Comparison of ENCODE assay signal across 30 cellular contexts in genomic region chr5:1429501-1429900, GRCh38. TPM values are rescaled to one million over a fixed set of nuclear protein-coding genes. Genes with fewer than 3 reads are reported as not detected.
DNase-seq lines count a peak whose midpoint lies in the region; ATAC-seq, FAIRE-seq and TF ChIP-seq lines count a peak whose summit lies in the region.
"Had no signal": no experiment of that assay in that cellular context is flagged by ENCODE, and none has a peak within 500 bp of the region (broad histone marks: within the 10 kb centered on the region; RNA-seq: fewer than 3 reads in every experiment).

No MANE protein-coding gene starts in this region.

- H3K4me3 ChIP-seq in right cardiac atrium (ENCODE audit: low read length) (no peak overlapping the region), Panc1 (ENCODE audit: low read depth in 2 of 2, low read length in 2 of 2) (no peak overlapping the region), endothelial cell of umbilical vein (replicated peaks in 1 of 3; ENCODE audit: insufficient read depth in 1 of 3, low read depth in 1 of 3, low read length in 3 of 3) (no peak overlapping the region), suprapubic skin (no peak overlapping the region)

- no peaks in the 10 kb centered on the region for H4K20me1 ChIP-seq in endothelial cell of umbilical vein (replicated peaks; ENCODE audit: control insufficient read depth, extremely low read depth, insufficient read depth, low read length)

- H3K9me3 ChIP-seq in right cardiac atrium (ENCODE audit: control insufficient read depth, low read length) (peaks cover 20% of the 10 kb centered on the region), Panc1 (ENCODE audit: control insufficient read depth, insufficient read depth, low read depth, low read length) (peaks cover 12% of the 10 kb centered on the region; the same call in 1 of the 2 replicates), endothelial cell of umbilical vein (replicated peaks; ENCODE audit: control insufficient read depth, insufficient read depth, low read length) (peaks cover 2% of the 10 kb centered on the region), suprapubic skin (peaks cover 4% of the 10 kb centered on the region)

- H3K36me3 ChIP-seq in Panc1 (ENCODE audit: control insufficient read depth, insufficient read depth, low read length) (no peaks in the 10 kb centered on the region), endothelial cell of umbilical vein (ENCODE audit: control insufficient read depth in 2 of 2, extremely low read depth in 1 of 2, insufficient read depth in 2 of 2, low read length in 2 of 2) (no peaks in the 10 kb centered on the region), suprapubic skin (no peaks in the 10 kb centered on the region)
- H3K36me3 ChIP-seq: neutrophil had no signal

- H3K4me2 ChIP-seq in endothelial cell of umbilical vein (ENCODE audit: insufficient read depth, low read length), result no peak overlapping the region

- no peaks in the 10 kb centered on the region for H3K79me2 ChIP-seq in endothelial cell of umbilical vein (ENCODE audit: control insufficient read depth, insufficient read depth, low read length)

- DNase-seq in left ventricle myocardium superior (peak; percentile 8), right cardiac atrium (no peak), Panc1 (ENCODE audit: low read depth, low spot score) (no peak), endothelial cell of umbilical vein (ENCODE audit: low read depth, low spot score) (peak; percentile 21), suprapubic skin (ENCODE audit: low spot score in 2 of 2) (peak; percentile 19 to 40), DMS79 (lab: John Stamatoyannopoulos, UW) (no peak), DMS153 (lab: John Stamatoyannopoulos, UW) (no peak), urothelium cell line (ENCODE audit: low spot score) (no peak)
- DNase-seq: activated CD4-positive, alpha-beta memory T cell treated with anti-CD3 and anti-CD28 coated beads for 36 hours; activated naive CD4-positive, alpha-beta T cell treated with anti-CD3 and anti-CD28 coated beads, Interleukin-2, amount 50 U/mL, for 16 hours; cerebellar nuclear complex; DMS53; HCEC 1CT; hypothalamus; IMR-90; NCI-H1436 treated with DMSO at 0.1 percent for 48 hours; NCI-H2081 treated with DMSO at 0.1 percent for 48 hours; NCI-H446; stimulated activated CD4-positive, alpha-beta T cell treated with anti-CD3 and anti-CD28 coated beads, Interleukin-15, amount 100 ng/mL, for 24 hours; trophoblast cell had no signal

- H3K9ac ChIP-seq in endothelial cell of umbilical vein (replicated peaks; ENCODE audit: extremely low read depth, insufficient read depth, low read length), result no peak overlapping the region

- H3K27me3 ChIP-seq in right cardiac atrium (ENCODE audit: control insufficient read depth, insufficient read depth), result no peaks in the 10 kb centered on the region
- no peaks in the 10 kb centered on the region for H3K27me3 ChIP-seq in Panc1 (ENCODE audit: control insufficient read depth, insufficient read depth, low read length)
- H3K27me3 ChIP-seq in endothelial cell of umbilical vein (ENCODE audit: control insufficient read depth in 2 of 2, insufficient read depth in 2 of 2, low read length in 2 of 2), result no peaks in the 10 kb centered on the region
- peaks cover 2% of the 10 kb centered on the region for H3K27me3 ChIP-seq in suprapubic skin
- H3K27me3 ChIP-seq: neutrophil had no signal

- dilution Hi-C loops in endothelial cell of umbilical vein (cut with MboI; ENCODE audit: extremely low pct_ligation_motif_present, low sequenced_read_pairs), result no loop called here

- H3K4me1 ChIP-seq in right cardiac atrium (ENCODE audit: control insufficient read depth, insufficient read depth, low read length) (no peaks in the 10 kb centered on the region), Panc1 (ENCODE audit: control insufficient read depth, insufficient read depth, low read length) (no peaks in the 10 kb centered on the region), endothelial cell of umbilical vein (ENCODE audit: control insufficient read depth, extremely low read depth, insufficient read depth, low read length) (no peaks in the 10 kb centered on the region), suprapubic skin (no peaks in the 10 kb centered on the region)

- ATAC-seq in left ventricle myocardium superior (no peak), right cardiac atrium (no peak), Panc1 (peak; percentile 44; the same call in 1 of the 2 replicates)
- ATAC-seq: left lobe of liver; SK-N-SH treated with all-trans-retinoic acid at 6 μM for 48 hours; stimulated activated effector memory CD8-positive, alpha-beta T cell treated with anti-CD3 and anti-CD28 coated beads, Interleukin-12 subunit alpha, Interleukin-12 subunit beta, amount 100 ng/mL, for 72 hours had no signal

- CTCF ChIA-PET in Panc1 (lab: Charles Lee) (no interaction called here), endothelial cell of umbilical vein (lab: Charles Lee) (no interaction called here)

- H2AFZ ChIP-seq in endothelial cell of umbilical vein (ENCODE audit: low read depth, low read length), result no peak overlapping the region

- FAIRE-seq in endothelial cell of umbilical vein (lab: Jason Lieb, UNC) (no peak), urothelium cell line (lab: Jason Lieb, UNC) (no peak)

- no peak for TF ChIP-seq CTCF in Panc1 (IDR thresholded peaks at IDR 0.05)
- TF ChIP-seq CTCF in endothelial cell of umbilical vein (IDR thresholded peaks at IDR 0.05; ENCODE audit: extremely low read depth in 1 of 2, insufficient read depth in 1 of 2, low read depth in 1 of 2, low read length in 2 of 2), result no peak
- no peak for TF ChIP-seq CTCF in suprapubic skin (IDR thresholded peaks at IDR 0.05)

- WGBS in right cardiac atrium, result 90% methylated on average over 5 of the region's 5 CpGs
- WGBS in suprapubic skin, result 89% methylated on average over 5 of the region's 5 CpGs

- no peaks in the 10 kb centered on the region for H3K9me1 ChIP-seq in endothelial cell of umbilical vein (replicated peaks; ENCODE audit: control insufficient read depth, extremely low read depth, insufficient read depth, low read length)

- in situ Hi-C loops in Panc1 (cut with HindIII; ENCODE audit: low pct_unique_long_range_greater_than_20kb, low sequenced_read_pairs), result no loop called here

- no peak for TF ChIP-seq POLR2A in endothelial cell of umbilical vein (IDR thresholded peaks at IDR 0.05; ENCODE audit: low read depth, low read length)
- no peak for TF ChIP-seq POLR2A in suprapubic skin (IDR thresholded peaks at IDR 0.05)

- no peak overlapping the region for H3K27ac ChIP-seq in right cardiac atrium (ENCODE audit: low read length)
- H3K27ac ChIP-seq in Panc1 (ENCODE audit: low read length), result no peak overlapping the region
- no peak overlapping the region for H3K27ac ChIP-seq in endothelial cell of umbilical vein (ENCODE audit: insufficient read depth, low read depth, low read length)
- no peak overlapping the region for H3K27ac ChIP-seq in suprapubic skin
- H3K27ac ChIP-seq: epithelial cell of prostate, neutrophil had no signal

- intact Hi-C loops in left ventricle myocardium superior (cut with micrococcal nuclease), result no loop called here
- intact Hi-C loops in right cardiac atrium (cut with DNase I), result no loop called here
- intact Hi-C loops in Panc1 (cut with micrococcal nuclease; ENCODE audit: unreplicated experiment), result no loop called here
- intact Hi-C loops in endothelial cell of umbilical vein (cut with micrococcal nuclease), result no loop called here

- POLR2A ChIA-PET in Panc1 (lab: Charles Lee) (no interaction called here), endothelial cell of umbilical vein (lab: Charles Lee) (no interaction called here)

- TF ChIP-seq EP300 in suprapubic skin (IDR thresholded peaks at IDR 0.05), result no peak

- BruUV-seq in Panc1 (replicated peaks; lab: Mats Ljungman, UMichigan) (no TSS peak), endothelial cell of umbilical vein (replicated peaks; lab: Mats Ljungman, UMichigan) (no TSS peak)

TF ChIP-seq in endothelial cell of umbilical vein, 7 proteins besides CTCF, POLR2A, EP300 and RAD21:
- peak; percentile 16 for TF ChIP-seq GATA2 (IDR thresholded peaks at IDR 0.05; ENCODE audit: insufficient read depth, insufficient read length, low read depth, low read length)
- no peak for TF ChIP-seq EZH2 (IDR thresholded peaks at IDR 0.05; ENCODE audit: borderline replicate concordance, low read depth, low read length, severe bottlenecking)

RNA-seq across cellular contexts. Expression of gene SLC6A3, which starts 15.7 kb away (rescaled TPM):
- total RNA-seq in left ventricle myocardium superior, result not detected
- total RNA-seq in right cardiac atrium, result not detected
- polyA plus RNA-seq in right cardiac atrium, result not detected
- 0.05 TPM for total RNA-seq in Panc1 (2021; ENCODE audit: unreplicated experiment)
- polyA plus RNA-seq in Panc1 (2012; ENCODE audit: insufficient read length), result 0.06 TPM
- not detected in 2 replicates for total RNA-seq in endothelial cell of umbilical vein
- not detected in 2 replicates for polyA plus RNA-seq in endothelial cell of umbilical vein
- polyA plus RNA-seq in endothelial cell of umbilical vein (2011; cell fraction: cytosol; rRNA removed), result not detected in 2 replicates
- not detected in 2 replicates for polyA plus RNA-seq in endothelial cell of umbilical vein (2011; cell fraction: nucleus; rRNA removed)
- not detected in 2 replicates for polyA plus RNA-seq in endothelial cell of umbilical vein (2012)
- polyA minus RNA-seq in endothelial cell of umbilical vein, result not detected in 2 replicates
- polyA minus RNA-seq in endothelial cell of umbilical vein (2011; cell fraction: cytosol; rRNA and poly(A)+ RNA removed), result not detected
- polyA minus RNA-seq in endothelial cell of umbilical vein (2011; cell fraction: nucleus; rRNA and poly(A)+ RNA removed), result not detected in 2 replicates
- total RNA-seq in suprapubic skin, result under 1 TPM in 1 of 4 donors, not detected in 3; 0.16 TPM
- total RNA-seq: activated CD4-positive, alpha-beta memory T cell treated with anti-CD3 and anti-CD28 coated beads for 36 hours; activated T-helper 1 cell treated with anti-CD3 and anti-CD28 coated beads, Interleukin-12 subunit alpha, Interleukin-12 subunit beta, Interleukin-2, Interleukin-4 antibody, amounts not matched to agents 30 ng/mL and 10 ng/mL and 1 ng/mL, durations not matched to agents 14 hours and 24 hours and 36 hours; G401; glomerular endothelial cell; IMR-90; left lobe of liver; progenitor cell of endocrine pancreas had no signal
- polyA plus RNA-seq: BJ, IMR-90 had no signal

Comparison
In these comparisons a context has a peak if more than half of its experiments do, and no peak if none do; other contexts are left out.
1. DNase-seq: peak in left ventricle myocardium superior (single experiment), endothelial cell of umbilical vein (single experiment) and suprapubic skin (2 of 2); none in right cardiac atrium (0 of 3), Panc1 (single experiment), DMS79 (single experiment), DMS153 (single experiment) and urothelium cell line (single experiment).